8 cellular contexts compared by ENCODE assay signal in genomic region chr14:88868558-88869159, GRCh38. TPM values are rescaled to one million over a fixed set of nuclear protein-coding genes. Genes with fewer than 3 reads are reported as not detected.
DNase-seq lines count a peak whose midpoint lies in the region; ATAC-seq and TF ChIP-seq lines count a peak whose summit lies in the region.

No MANE protein-coding gene starts in this region.

- H3K36me3 ChIP-seq in OCI-LY7 (ENCODE audit: insufficient read depth, low read length): no peaks in the 10 kb centered on the region
- H3K36me3 ChIP-seq in gastroesophageal sphincter: peaks cover 4 to 44% of the 10 kb centered on the region in 2 donors
- peaks cover 0 to 45% (median 39%) of the 10 kb centered on the region in 4 donors for H3K36me3 ChIP-seq in stomach

- no peak overlapping the region for H3K4me3 Mint-ChIP-seq in activated naive CD8-positive, alpha-beta T cell treated with anti-CD3 and anti-CD28 coated beads, Interleukin-2, amount 50 U/mL, for 24 hours

- H3K27ac Mint-ChIP-seq in activated naive CD8-positive, alpha-beta T cell treated with anti-CD3 and anti-CD28 coated beads, Interleukin-2, amount 50 U/mL, for 24 hours: no peak overlapping the region

- H3K9me2 ChIP-seq in OCI-LY7 (ENCODE audit: insufficient read depth, low read length): no peaks in the 10 kb centered on the region

- no peak for TF ChIP-seq POLR2A in gastroesophageal sphincter (IDR thresholded peaks at IDR 0.05)
- TF ChIP-seq POLR2A in stomach (IDR thresholded peaks at IDR 0.05): no peak

- TF ChIP-seq CTCF in OCI-LY7 (conservative IDR thresholded peaks at IDR 0.05; ENCODE audit: low read length) (peak; percentile 72), gastroesophageal sphincter (IDR thresholded peaks at IDR 0.05) (peak; percentile 41 to 62 (median 54)), stomach (IDR thresholded peaks at IDR 0.05) (peak in 2 of 7 experiments; percentile 21 to 37)

- no peaks in the 10 kb centered on the region for H3K36me3 Mint-ChIP-seq in activated naive CD8-positive, alpha-beta T cell treated with anti-CD3 and anti-CD28 coated beads, Interleukin-2, amount 50 U/mL, for 24 hours (ENCODE audit: low read depth)

- H3K9me3 ChIP-seq in OCI-LY7 (ENCODE audit: low read length) (no peaks in the 10 kb centered on the region), gastroesophageal sphincter (no peaks in the 10 kb centered on the region), stomach (no peaks in the 10 kb centered on the region)

- H3K4me1 Mint-ChIP-seq in activated naive CD8-positive, alpha-beta T cell treated with anti-CD3 and anti-CD28 coated beads, Interleukin-2, amount 50 U/mL, for 24 hours: no peaks in the 10 kb centered on the region

- no peaks in the 10 kb centered on the region for H3K27me3 ChIP-seq in gastroesophageal sphincter
- no peaks in the 10 kb centered on the region for H3K27me3 ChIP-seq in stomach

- DNase-seq in DMS53 treated with DMSO at 0.1 percent for 48 hours (lab: John Stamatoyannopoulos, UW; ENCODE audit: unreplicated experiment): peak; percentile 3
- DNase-seq in OCI-LY7 (ENCODE audit: low spot score): peak; percentile 21
- DNase-seq in stomach: no peak
- DNase-seq in activated naive CD8-positive, alpha-beta T cell treated with anti-CD3 and anti-CD28 coated beads, Interleukin-2, amount 50 U/mL, for 24 hours: no peak

- no peak overlapping the region for H3K4me2 ChIP-seq in OCI-LY7 (ENCODE audit: low read length)

- H3K4me1 ChIP-seq in OCI-LY7 (ENCODE audit: insufficient read depth, low read length, poor library complexity, severe bottlenecking) (no peaks in the 10 kb centered on the region), gastroesophageal sphincter (peaks cover 0 to 13% (median 0%) of the 10 kb centered on the region in 3 donors), stomach (no peaks in the 10 kb centered on the region)

- ATAC-seq in HG03108 (IDR thresholded peaks at IDR 0.05; ENCODE audit: unreplicated experiment): peak; percentile 67
- no peak for ATAC-seq in gastroesophageal sphincter
- no peak for ATAC-seq in GM21447 (IDR thresholded peaks at IDR 0.05; ENCODE audit: unreplicated experiment)
- ATAC-seq in HG03520 (IDR thresholded peaks at IDR 0.05; ENCODE audit: unreplicated experiment): no peak
- no peak for ATAC-seq in activated naive CD8-positive, alpha-beta T cell treated with anti-CD3 and anti-CD28 coated beads, Interleukin-2, amount 50 U/mL, for 24 hours

- no peak overlapping the region for H3K27ac ChIP-seq in OCI-LY7 (ENCODE audit: low read depth, low read length, poor library complexity, severe bottlenecking)
- H3K27ac ChIP-seq in gastroesophageal sphincter: no peak overlapping the region
- no peak overlapping the region for H3K27ac ChIP-seq in stomach

- no peaks in the 10 kb centered on the region for H4K20me1 ChIP-seq in OCI-LY7 (ENCODE audit: insufficient read depth, low read length)

- no peak for TF ChIP-seq EP300 in gastroesophageal sphincter (IDR thresholded peaks at IDR 0.05)
- no peak for TF ChIP-seq EP300 in stomach (IDR thresholded peaks at IDR 0.05)

- no peaks in the 10 kb centered on the region for H3K27me3 Mint-ChIP-seq in activated naive CD8-positive, alpha-beta T cell treated with anti-CD3 and anti-CD28 coated beads, Interleukin-2, amount 50 U/mL, for 24 hours

- H2AFZ ChIP-seq in OCI-LY7 (ENCODE audit: low read length): no peak overlapping the region

- H3K9me3 Mint-ChIP-seq in activated naive CD8-positive, alpha-beta T cell treated with anti-CD3 and anti-CD28 coated beads, Interleukin-2, amount 50 U/mL, for 24 hours: no peaks in the 10 kb centered on the region

- intact Hi-C loops in OCI-LY7 (cut with micrococcal nuclease; ENCODE audit: unreplicated experiment) (loop anchor here (1.0 kb wide), 1 partner anchor 201 kb away; no protein-coding TSS in a partner anchor), stomach (cut with DNase I; ENCODE audit: low total_unique reads) (no loop called here)

- POLR2A ChIA-PET in OCI-LY7 (lab: Charles Lee): interaction anchor here (1.1 to 2.1 kb wide), 2 partner anchors 200 to 226 kb away, joined by 3 to 8 read pairs; no protein-coding TSS in a partner anchor

- BruUV-seq in OCI-LY7 (replicated peaks; lab: Mats Ljungman, UMichigan): no TSS peak

- no peak overlapping the region for H3K4me3 ChIP-seq in OCI-LY7 (ENCODE audit: low read depth, low read length, poor library complexity, severe bottlenecking)
- H3K4me3 ChIP-seq in gastroesophageal sphincter: no peak overlapping the region
- no peak overlapping the region for H3K4me3 ChIP-seq in stomach

- CTCF ChIA-PET in OCI-LY7 (lab: Charles Lee; ENCODE audit: unreplicated experiment): no interaction called here

- H3K79me2 ChIP-seq in OCI-LY7 (ENCODE audit: insufficient read depth, low read depth, low read length): no peaks in the 10 kb centered on the region

RNA-seq across cellular contexts. Expression of gene TTC8, which starts 44.2 kb away (rescaled TPM):
- 2.7 and 3.0 TPM in 2 replicates for total RNA-seq in OCI-LY7 (2014; rRNA removed; shearing (Covaris generic))
- 8.2 and 9.4 TPM in 2 replicates for total RNA-seq in OCI-LY7 (2022)
- total RNA-seq in gastroesophageal sphincter: 10 to 100 TPM; 17.0 to 35.3 (median 24.8) TPM
- 10 to 100 TPM in 3 of 5 donors, 1 to 10 TPM in 1, not detected in 1; 2.7 to 53.1 (median 18.0) TPM for total RNA-seq in stomach
- 1 to 10 TPM; 5.8 to 8.7 (median 8.4) TPM for polyA plus RNA-seq in stomach

Comparison
In these comparisons a context has a peak if more than half of its experiments do, and no peak if none do; other contexts are left out.
1. DNase-seq: peak in DMS53 treated with DMSO at 0.1 percent for 48 hours (single experiment) and OCI-LY7 (single experiment); none in stomach (single experiment) and activated naive CD8-positive, alpha-beta T cell treated with anti-CD3 and anti-CD28 coated beads, Interleukin-2, amount 50 U/mL, for 24 hours (single experiment).